8 cellular contexts compared by ENCODE assay signal in the genomic region with DNA sequence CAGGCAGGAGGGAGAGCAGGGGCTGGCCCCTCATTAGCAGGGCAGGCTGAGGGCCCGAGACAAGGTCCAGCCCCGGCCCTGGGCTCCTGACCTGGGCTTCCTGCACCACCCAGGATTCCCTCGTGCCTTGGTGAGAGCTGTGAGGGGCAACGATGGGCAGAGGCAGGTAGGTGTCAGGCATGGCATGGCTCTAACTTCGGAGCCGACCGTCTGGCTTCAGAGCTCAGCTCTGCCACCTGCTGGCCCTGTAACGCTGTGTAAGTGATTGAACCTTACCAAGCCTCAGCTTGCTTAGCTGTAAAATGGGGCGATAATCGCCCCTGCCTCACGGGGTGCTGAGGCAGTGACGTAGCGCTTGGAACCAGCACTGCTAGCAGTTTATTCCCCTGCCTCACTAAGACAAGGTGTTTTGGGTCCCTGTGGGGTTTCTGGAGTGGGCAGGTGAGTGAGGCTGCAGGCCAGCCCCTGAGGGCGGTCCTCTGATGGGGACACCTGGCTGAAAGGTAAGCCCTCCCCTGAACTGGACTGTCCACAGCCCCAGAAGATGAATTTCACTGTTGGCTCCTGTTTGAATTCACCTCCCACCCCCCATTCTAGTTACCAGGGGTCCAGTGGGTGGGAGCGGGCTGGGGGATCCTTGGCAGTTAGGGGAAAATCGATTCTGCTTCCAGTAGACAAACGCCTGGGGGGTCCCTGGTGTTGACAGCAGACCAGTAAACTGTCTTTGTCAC.
DNase-seq lines count a peak whose midpoint lies in the region; ATAC-seq, FAIRE-seq and TF ChIP-seq lines count a peak whose summit lies in the region.

No MANE protein-coding gene starts in this region.

- H2BK20ac ChIP-seq in H1 (ENCODE audit: low read length) = no peak overlapping the region

- intact Hi-C loops in activated B cell treated with CpG ODN at 0.5 μM for 24 hours (cut with micrococcal nuclease) = loop anchor here (1.0 kb wide), 1 partner anchor 125 kb away; no protein-coding TSS in a partner anchor

- peak; percentile 61 to 67 for TF ChIP-seq RAD21 in H1 (IDR thresholded peaks at IDR 0.05 in 1 of 2, conservative IDR thresholded peaks at IDR 0.05 in 1 of 2; ENCODE audit: low read depth in 2 of 2, low read length in 2 of 2)

- no peak overlapping the region for H3K4me3 ChIP-seq in H1 (ENCODE audit: extremely low read depth in 1 of 4, insufficient read depth in 2 of 4, low read depth in 3 of 4, low read length in 4 of 4)

- no peaks in the 10 kb centered on the region; a peak in 1 of 7 replicates for H3K27me3 ChIP-seq in H1 (replicated peaks in 1 of 4; ENCODE audit: control insufficient read depth in 3 of 4, extremely low read depth in 1 of 4, insufficient read depth in 3 of 4, low read length in 3 of 4)

- H2BK15ac ChIP-seq in H1 (ENCODE audit: low read length) = no peak overlapping the region

- H3K79me1 ChIP-seq in H1 (ENCODE audit: low read depth, low read length) = no peaks in the 10 kb centered on the region

- peaks cover 0 to 4% (median 0%) of the 10 kb centered on the region in 4 experiments; a peak in 3 of 7 replicates for H3K4me1 ChIP-seq in H1 (replicated peaks in 1 of 4; ENCODE audit: control insufficient read depth in 3 of 4, insufficient read depth in 4 of 4, low read length in 3 of 4)

- no peak for TF ChIP-seq EP300 in H1 (IDR thresholded peaks at IDR 0.05; ENCODE audit: borderline replicate concordance in 1 of 2, low read depth in 2 of 2, low read length in 2 of 2)

- H3K14ac ChIP-seq in H1 (ENCODE audit: insufficient read length) = no peak overlapping the region

- H2BK5ac ChIP-seq in H1 (ENCODE audit: low read depth, low read length) = no peak overlapping the region

- H3K27ac Mint-ChIP-seq in activated B cell treated with CpG ODN at 0.5 μM for 24 hours (no peak overlapping the region), neural crest cell (ENCODE audit: unreplicated experiment) (no peak overlapping the region)

- FAIRE-seq in HTR-8/SVneo (lab: Jason Lieb, UNC) = peak; percentile 26
- no peak for FAIRE-seq in H1 (lab: Jason Lieb, UNC)

- DNase-seq in COR-L47 (lab: John Stamatoyannopoulos, UW) (peak; percentile 59), HTR-8/SVneo (ENCODE audit: insufficient read length, low spot score) (peak; percentile 45), activated B cell treated with CpG ODN at 0.5 μM for 24 hours (peak; percentile 40), H1 (ENCODE audit: low read depth in 1 of 2, low spot score in 2 of 2) (peak in 1 of 2 experiments; percentile 84), neural crest cell (ENCODE audit: low read depth, low spot score) (no peak), DMS79 treated with DMSO at 0.1 percent for 48 hours (lab: John Stamatoyannopoulos, UW) (no peak), NCI-H2029 treated with DMSO at 0.1 percent for 48 hours (lab: John Stamatoyannopoulos, UW) (no peak), cerebellar nuclear complex (lab: John Stamatoyannopoulos, UW) (no peak)

- H2BK12ac ChIP-seq in H1 (ENCODE audit: low read depth, low read length) = 0 out of 2 replicates have a peak overlapping the region, but pooled peaks have one; percentile 60

- H3K79me2 ChIP-seq in H1 (ENCODE audit: control insufficient read depth in 1 of 2, insufficient read depth in 2 of 2, low read length in 2 of 2) = no peaks in the 10 kb centered on the region

- no peak overlapping the region for H3K4me3 Mint-ChIP-seq in activated B cell treated with CpG ODN at 0.5 μM for 24 hours
- no peak overlapping the region for H3K4me3 Mint-ChIP-seq in neural crest cell

- H3K4me1 Mint-ChIP-seq in activated B cell treated with CpG ODN at 0.5 μM for 24 hours (no peaks in the 10 kb centered on the region), neural crest cell (peaks cover 4% of the 10 kb centered on the region)

- H3K36me3 ChIP-seq in H1 (ENCODE audit: control insufficient read depth in 2 of 4, insufficient read depth in 4 of 4, low read length in 3 of 4) = no peaks in the 10 kb centered on the region

- H3K9ac ChIP-seq in H1 (replicated peaks in 1 of 4; ENCODE audit: extremely low read depth in 1 of 4, low read depth in 3 of 4, low read length in 3 of 4) = no peak overlapping the region

- H3K9me3 ChIP-seq in H1 (ENCODE audit: insufficient read depth in 2 of 2, low read depth in 1 of 2, low read length in 1 of 2) = no peaks in the 10 kb centered on the region

- 0 out of 2 replicates have a peak overlapping the region, but pooled peaks have one; percentile 32 for H3K18ac ChIP-seq in H1 (ENCODE audit: extremely low read depth, low read length)

- no peak overlapping the region for H3K4me2 ChIP-seq in H1 (ENCODE audit: insufficient read depth in 1 of 2, low read depth in 2 of 2, low read length in 2 of 2)

- peak; percentile 76 for ATAC-seq in activated B cell treated with CpG ODN at 0.5 μM for 24 hours (ENCODE audit: low read depth)

- no peak overlapping the region; the same call in 1 of the 2 replicates for H4K8ac ChIP-seq in H1 (ENCODE audit: extremely low read depth, insufficient read depth, low read length)

- CTCF ChIA-PET in activated B cell treated with CpG ODN at 0.5 μM for 24 hours (lab: Charles Lee) = interaction anchor here (0.7 to 2.4 kb wide), 8 partner anchors 10 to 189 kb away, joined by 3 to 12 read pairs (median 4); a partner anchor contains a TSS
- CTCF ChIA-PET in H1 (lab: Charles Lee; ENCODE audit: partially characterized antibody) = interaction anchor here (0.6 to 13.4 kb wide), 46 partner anchors 8 to 563 kb away, joined by 3 to 178 read pairs (median 4); no protein-coding TSS in a partner anchor

- no peak for TF ChIP-seq CTCF in activated B cell treated with CpG ODN at 0.5 μM for 24 hours (IDR thresholded peaks at IDR 0.05)
- peak; percentile 70 to 87 (median 86) for TF ChIP-seq CTCF in H1 (IDR thresholded peaks at IDR 0.05; ENCODE audit: control extremely low read depth in 1 of 3, insufficient read depth in 1 of 3, low read depth in 1 of 3, low read length in 3 of 3)
- TF ChIP-seq CTCF in neural crest cell (conservative IDR thresholded peaks at IDR 0.05) = peak; percentile 56

- no peak overlapping the region for H3K4ac ChIP-seq in H1 (replicated peaks; ENCODE audit: insufficient read length, low read depth, low read length)

- H2AK5ac ChIP-seq in H1 (ENCODE audit: low read depth, low read length) = no peak overlapping the region; the same call in 1 of the 2 replicates

- no peak overlapping the region for H3K56ac ChIP-seq in H1 (replicated peaks; ENCODE audit: insufficient read length, low read depth, low read length)

- H3K27me3 Mint-ChIP-seq in activated B cell treated with CpG ODN at 0.5 μM for 24 hours (peaks cover 20% of the 10 kb centered on the region), neural crest cell (ENCODE audit: low read depth) (peaks cover 22% of the 10 kb centered on the region)

- no peak for TF ChIP-seq POLR2A in H1 (IDR thresholded peaks at IDR 0.05; ENCODE audit: control extremely low read depth in 1 of 2, low read depth in 2 of 2, low read length in 2 of 2)

- no peak overlapping the region for H2AFZ ChIP-seq in H1 (ENCODE audit: low read length)

- 80% methylated on average over 17 of the region's 17 CpGs; no CpG with 5 or more reads in 1 of the 2 experiments for WGBS in H1 (ENCODE audit: extremely low coverage in 1 of 2, insufficient coverage in 1 of 2, insufficient read length in 1 of 2, insufficient replicate concordance in 2 of 2, low coverage in 1 of 2, low lambda C conversion rate in 2 of 2, missing lambda C conversion rate in 1 of 2), 2 experiments

- peaks cover 1 to 4% of the 10 kb centered on the region in 2 experiments for H4K20me1 ChIP-seq in H1 (replicated peaks in 1 of 2; ENCODE audit: control insufficient read depth in 1 of 2, insufficient read depth in 2 of 2, low read length in 2 of 2)

- H3K36me3 Mint-ChIP-seq in activated B cell treated with CpG ODN at 0.5 μM for 24 hours (ENCODE audit: low read depth) (no peaks in the 10 kb centered on the region), neural crest cell (ENCODE audit: low read depth) (no peaks in the 10 kb centered on the region)

- no peak overlapping the region for H4K91ac ChIP-seq in H1 (replicated peaks; ENCODE audit: insufficient read length, low read length)

- H2BK120ac ChIP-seq in H1 (replicated peaks; ENCODE audit: low read depth, low read length) = no peak overlapping the region

- POLR2A ChIA-PET in activated B cell treated with CpG ODN at 0.5 μM for 24 hours (lab: Charles Lee) (interaction anchor here (0.6 to 1.1 kb wide), 2 partner anchors 119 to 186 kb away, joined by 3 read pairs; no protein-coding TSS in a partner anchor), H1 (lab: Charles Lee; ENCODE audit: partially characterized antibody) (interaction anchor here (1.2 kb wide), 1 partner anchor 19 kb away, joined by 3 read pairs; no protein-coding TSS in a partner anchor)

- no peak overlapping the region for H3K23ac ChIP-seq in H1 (ENCODE audit: insufficient read length)

- H3K23me2 ChIP-seq in H1 (ENCODE audit: low read depth, low read length) = peaks cover 10% of the 10 kb centered on the region; the same call in 1 of the 2 replicates

- H3K9me3 Mint-ChIP-seq in activated B cell treated with CpG ODN at 0.5 μM for 24 hours (no peaks in the 10 kb centered on the region), neural crest cell (no peaks in the 10 kb centered on the region)

- H4K5ac ChIP-seq in H1 (ENCODE audit: insufficient read length, low read depth, low read length) = no peak overlapping the region

- no peak overlapping the region for H3K27ac ChIP-seq in H1 (ENCODE audit: low read depth, low read length)

TF ChIP-seq in H1, 55 proteins besides CTCF, POLR2A, EP300 and RAD21:
- TF ChIP-seq CREB1 (IDR thresholded peaks at IDR 0.05) = 0 out of 2 replicates have a peak, but pooled peaks have one; percentile 23
- peak in 1 of 2 experiments; percentile 96; a peak in 2 of 4 replicates for TF ChIP-seq HDAC2 (IDR thresholded peaks at IDR 0.05; ENCODE audit: borderline replicate concordance in 1 of 2, low read depth in 2 of 2, low read length in 2 of 2)
- no peak for TF ChIP-seq JUN (IDR thresholded peaks at IDR 0.05; ENCODE audit: low read depth, low read length)
- TF ChIP-seq, protein P1, sequence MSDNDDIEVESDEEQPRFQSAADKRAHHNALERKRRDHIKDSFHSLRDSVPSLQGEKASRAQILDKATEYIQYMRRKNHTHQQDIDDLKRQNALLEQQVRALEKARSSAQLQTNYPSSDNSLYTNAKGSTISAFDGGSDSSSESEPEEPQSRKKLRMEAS (IDR thresholded peaks at IDR 0.05) = 0 out of 2 replicates have a peak, but pooled peaks have one; percentile 16
- TF ChIP-seq KDM1A (IDR thresholded peaks at IDR 0.05; ENCODE audit: borderline replicate concordance, low read length) = peak; percentile 98

Comparison
In these comparisons a context has a peak if more than half of its experiments do, and no peak if none do; other contexts are left out.
1. DNase-seq: peak in COR-L47 (single experiment), HTR-8/SVneo (single experiment) and activated B cell treated with CpG ODN at 0.5 μM for 24 hours (single experiment); none in neural crest cell (single experiment), DMS79 treated with DMSO at 0.1 percent for 48 hours (single experiment), NCI-H2029 treated with DMSO at 0.1 percent for 48 hours (single experiment) and cerebellar nuclear complex (0 of 2).